Comparison of ENCODE assay signal across 33 cellular contexts in genomic region chr12:79021021-79021420, GRCh38.
"Had no signal": no experiment of that assay in that cellular context is flagged by ENCODE, and none has a peak within 500 bp of the region (broad histone marks: within the 10 kb centered on the region; RNA-seq: fewer than 3 reads in every experiment).

No MANE protein-coding gene starts in this region.

- DNase-seq: Karpas-422, Kasumi-1, KG1, MG63, MM.1S, MV-4-11, NCI-H1048, NCI-H1092, NCI-H1092 treated with DMSO at 0.1 percent for 48 hours, NCI-H1105, NCI-H1105 treated with DMSO at 0.1 percent for 48 hours, NCI-H1436, NCI-H1436 treated with DMSO at 0.1 percent for 48 hours, NCI-H146, NCI-H1694, NCI-H1694 treated with DMSO at 0.1 percent for 48 hours, NCI-H187, NCI-H187 treated with DMSO at 0.1 percent for 48 hours, NCI-H1930, NCI-H2029, NCI-H2029 treated with DMSO at 0.1 percent for 48 hours, NCI-H2081, NCI-H2081 treated with DMSO at 0.1 percent for 48 hours, NCI-H2107, NCI-H2171, NCI-H2171 treated with DMSO at 0.1 percent for 48 hours, NCI-H2227 treated with DMSO at 0.1 percent for 48 hours, NCI-H226, NCI-H345, NCI-H446, NCI-H446 treated with DMSO at 0.1 percent for 48 hours, NCI-H510A, NCI-H510A treated with DMSO at 0.1 percent for 48 hours had no signal
